18 cellular contexts compared by ENCODE assay signal in genomic region chr3:83023050-83023449, GRCh38.
DNase-seq lines count a peak whose midpoint lies in the region; ATAC-seq, FAIRE-seq and TF ChIP-seq lines count a peak whose summit lies in the region.
"Had no signal": no experiment of that assay in that cellular context is flagged by ENCODE, and none has a peak within 500 bp of the region (broad histone marks: within the 10 kb centered on the region; RNA-seq: fewer than 3 reads in every experiment).

No MANE protein-coding gene starts in this region.

- no peak overlapping the region for H3K27ac Mint-ChIP-seq in chondrocyte (ENCODE audit: unreplicated experiment)
- H3K27ac Mint-ChIP-seq: CD4-positive, CD25-positive, alpha-beta regulatory T cell; H9 had no signal

- H3K4me3 ChIP-seq in OCI-LY1 (ENCODE audit: low read depth, low read length, poor library complexity, severe bottlenecking) (no peak overlapping the region), RWPE2 (ENCODE audit: severe bottlenecking) (no peak overlapping the region), kidney (ENCODE audit: low read length in 2 of 2) (no peak overlapping the region)

- no peaks in the 10 kb centered on the region for H3K4me1 ChIP-seq in OCI-LY1 (ENCODE audit: insufficient read depth, low read length, severe bottlenecking)
- no peaks in the 10 kb centered on the region for H3K4me1 ChIP-seq in RWPE2 (ENCODE audit: insufficient read depth, poor library complexity, severe bottlenecking)
- no peaks in the 10 kb centered on the region for H3K4me1 ChIP-seq in kidney (ENCODE audit: control insufficient read depth in 1 of 2, insufficient read depth in 1 of 2, low read depth in 1 of 2, low read length in 2 of 2)
- H3K4me1 ChIP-seq: BE2C, Caco-2 had no signal

- H3K36me3 ChIP-seq in OCI-LY1 (ENCODE audit: insufficient read depth, low read length) (no peaks in the 10 kb centered on the region), RWPE2 (ENCODE audit: low read depth) (no peaks in the 10 kb centered on the region), kidney (ENCODE audit: control insufficient read depth in 1 of 2, insufficient read depth in 2 of 2, low read length in 2 of 2) (no peaks in the 10 kb centered on the region)
- H3K36me3 ChIP-seq: BE2C had no signal

- TF ChIP-seq CTCF in OCI-LY1 (IDR thresholded peaks at IDR 0.05; ENCODE audit: low read length) (no peak), RWPE2 (IDR thresholded peaks at IDR 0.05; ENCODE audit: poor library complexity, severe bottlenecking) (no peak), chondrocyte (IDR thresholded peaks at IDR 0.05) (no peak), kidney (IDR thresholded peaks at IDR 0.05; ENCODE audit: borderline replicate concordance, extremely low read depth, insufficient read depth) (no peak)

- no peaks in the 10 kb centered on the region for H4K20me1 ChIP-seq in OCI-LY1 (ENCODE audit: insufficient read depth, low read length)

- H3F3A ChIP-seq in OCI-LY1 (ENCODE audit: insufficient read depth, low read length), result no peaks in the 10 kb centered on the region

- H3K79me2 ChIP-seq in OCI-LY1 (ENCODE audit: insufficient read depth, low read length), result no peaks in the 10 kb centered on the region

- H2AFZ ChIP-seq in OCI-LY1 (ENCODE audit: low read length), result peak overlapping the region; percentile 57; the same call in 1 of the 2 replicates

- FAIRE-seq in kidney (lab: Jason Lieb, UNC), result no peak
- FAIRE-seq: A204.1 had no signal

- H3K9me2 ChIP-seq in OCI-LY1 (ENCODE audit: low read depth, low read length), result no peaks in the 10 kb centered on the region

- no peaks in the 10 kb centered on the region for H3K36me3 Mint-ChIP-seq in chondrocyte (ENCODE audit: low read depth)
- H3K36me3 Mint-ChIP-seq: CD4-positive, CD25-positive, alpha-beta regulatory T cell had no signal

- H3K4me2 ChIP-seq in OCI-LY1 (ENCODE audit: low read length), result no peak overlapping the region

- no peaks in the 10 kb centered on the region for H3K9me3 Mint-ChIP-seq in chondrocyte (ENCODE audit: low read depth)
- H3K9me3 Mint-ChIP-seq: H9 had no signal

- DNase-seq in RWPE2 (ENCODE audit: low spot score), result no peak
- DNase-seq in chondrocyte (ENCODE audit: low spot score), result peak; percentile 35
- DNase-seq in kidney, result peak; percentile 35
- DNase-seq in kidney tubule cell (ENCODE audit: low spot score), result no peak
- DNase-seq in NCI-H2227 (lab: John Stamatoyannopoulos, UW; ENCODE audit: unreplicated experiment), result no peak
- DNase-seq: ACHN; BE2C; C1 segment of cervical spinal cord; Caco-2; CD4-positive, CD25-positive, alpha-beta regulatory T cell; DMS153; DMS79; GDM1; GOT3; H9 had no signal

- no peaks in the 10 kb centered on the region for H3K9me3 ChIP-seq in OCI-LY1 (ENCODE audit: low read length)
- no peaks in the 10 kb centered on the region for H3K9me3 ChIP-seq in RWPE2 (ENCODE audit: severe bottlenecking)
- H3K9me3 ChIP-seq in kidney (ENCODE audit: control insufficient read depth in 1 of 2, low read length in 2 of 2), result no peaks in the 10 kb centered on the region
- H3K9me3 ChIP-seq: Caco-2 had no signal

- H3K4me3 Mint-ChIP-seq in chondrocyte (ENCODE audit: unreplicated experiment), result no peak overlapping the region
- H3K4me3 Mint-ChIP-seq: CD4-positive, CD25-positive, alpha-beta regulatory T cell; H9 had no signal

- H3K4me1 Mint-ChIP-seq in chondrocyte (ENCODE audit: low read depth), result peaks cover 3% of the 10 kb centered on the region
- H3K4me1 Mint-ChIP-seq: CD4-positive, CD25-positive, alpha-beta regulatory T cell had no signal

- intact Hi-C loops in kidney (cut with DNase I), result no loop called here

- H3K27ac ChIP-seq in OCI-LY1 (ENCODE audit: low read depth, low read length, poor library complexity, severe bottlenecking) (no peak overlapping the region), RWPE2 (ENCODE audit: poor library complexity, severe bottlenecking) (no peak overlapping the region), kidney (ENCODE audit: low read depth in 2 of 2, low read length in 2 of 2) (no peak overlapping the region)

- H3K27me3 ChIP-seq in OCI-LY1 (ENCODE audit: insufficient read depth, low read length), result no peaks in the 10 kb centered on the region
- H3K27me3 ChIP-seq in RWPE2 (ENCODE audit: insufficient read depth, poor library complexity, severe bottlenecking), result no peaks in the 10 kb centered on the region
- H3K27me3 ChIP-seq: BE2C had no signal

- peak; percentile 33; the same call in 1 of the 3 replicates for ATAC-seq in RWPE2 (ENCODE audit: low read depth)
- no peak for ATAC-seq in GM18909 (IDR thresholded peaks at IDR 0.05; ENCODE audit: poor library complexity, unreplicated experiment)

- no peaks in the 10 kb centered on the region for H3K27me3 Mint-ChIP-seq in chondrocyte (ENCODE audit: low read depth)
- H3K27me3 Mint-ChIP-seq: CD4-positive, CD25-positive, alpha-beta regulatory T cell had no signal

- H3K9ac ChIP-seq in OCI-LY1 (ENCODE audit: low read length) (no peak overlapping the region), kidney (ENCODE audit: low read length in 2 of 2) (no peak overlapping the region)

Comparison
In these comparisons a context has a peak if more than half of its experiments do, and no peak if none do; other contexts are left out.
1. DNase-seq: peak in chondrocyte (single experiment) and kidney (single experiment); none in RWPE2 (single experiment), kidney tubule cell (single experiment) and NCI-H2227 (single experiment).